In the genomic region with DNA sequence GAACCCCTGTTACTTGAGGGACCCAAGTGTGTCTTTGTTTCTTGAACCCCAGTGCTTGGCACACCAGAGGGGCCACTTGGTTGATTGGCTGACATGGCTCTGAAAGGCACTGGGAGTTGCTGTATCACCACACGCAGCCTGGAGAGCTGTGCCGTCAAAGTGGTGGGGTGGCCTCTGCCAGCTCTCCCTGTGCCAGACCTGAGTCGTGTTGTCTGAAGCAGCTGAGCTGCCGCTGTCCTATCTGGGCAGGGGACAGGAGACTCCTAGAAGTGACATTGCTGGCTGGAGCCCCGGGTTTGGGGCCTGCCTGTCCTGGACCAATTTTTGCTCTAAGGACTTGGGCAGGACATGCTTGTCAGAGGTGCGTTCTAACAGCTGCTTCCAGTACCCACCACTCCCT, we compare ENCODE assay signal across 2 cellular contexts.
TF ChIP-seq lines count a peak whose summit lies in the region.

No MANE protein-coding gene starts in this region.

TF ChIP-seq in SK-N-SH, 30 proteins besides CTCF, POLR2A, EP300 and RAD21:
- no peak for TF ChIP-seq SIN3A (IDR thresholded peaks at IDR 0.05; ENCODE audit: borderline replicate concordance, low read depth, low read length)
- TF ChIP-seq TCF12 (IDR thresholded peaks at IDR 0.05), result no peak
- TF ChIP-seq TEAD4 (IDR thresholded peaks at IDR 0.05; ENCODE audit: borderline replicate concordance, insufficient read depth), result no peak
- TF ChIP-seq RXRA (IDR thresholded peaks at IDR 0.05; ENCODE audit: borderline replicate concordance, low read depth), result no peak
- no peak for TF ChIP-seq JUND (IDR thresholded peaks at IDR 0.05)
- TF ChIP-seq MEF2A (IDR thresholded peaks at IDR 0.05; ENCODE audit: borderline replicate concordance, low read depth), result no peak
- TF ChIP-seq FOSL2 (IDR thresholded peaks at IDR 0.05; ENCODE audit: borderline replicate concordance, low read depth), result no peak
- TF ChIP-seq EZH2phosphoT487 (IDR thresholded peaks at IDR 0.05; ENCODE audit: borderline replicate concordance, low read depth), result no peak
- no peak for TF ChIP-seq ELF1 (IDR thresholded peaks at IDR 0.05)
- TF ChIP-seq, protein P1, sequence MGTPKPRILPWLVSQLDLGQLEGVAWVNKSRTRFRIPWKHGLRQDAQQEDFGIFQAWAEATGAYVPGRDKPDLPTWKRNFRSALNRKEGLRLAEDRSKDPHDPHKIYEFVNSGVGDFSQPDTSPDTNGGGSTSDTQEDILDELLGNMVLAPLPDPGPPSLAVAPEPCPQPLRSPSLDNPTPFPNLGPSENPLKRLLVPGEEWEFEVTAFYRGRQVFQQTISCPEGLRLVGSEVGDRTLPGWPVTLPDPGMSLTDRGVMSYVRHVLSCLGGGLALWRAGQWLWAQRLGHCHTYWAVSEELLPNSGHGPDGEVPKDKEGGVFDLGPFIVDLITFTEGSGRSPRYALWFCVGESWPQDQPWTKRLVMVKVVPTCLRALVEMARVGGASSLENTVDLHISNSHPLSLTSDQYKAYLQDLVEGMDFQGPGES (IDR thresholded peaks at IDR 0.05; ENCODE audit: low read depth, low read length), result no peak
- no peak for TF ChIP-seq NRF1 (IDR thresholded peaks at IDR 0.05; ENCODE audit: low read depth, low read length)
- TF ChIP-seq SMC3 (IDR thresholded peaks at IDR 0.05; ENCODE audit: low read depth, low read length), result no peak
- TF ChIP-seq, protein P2, sequence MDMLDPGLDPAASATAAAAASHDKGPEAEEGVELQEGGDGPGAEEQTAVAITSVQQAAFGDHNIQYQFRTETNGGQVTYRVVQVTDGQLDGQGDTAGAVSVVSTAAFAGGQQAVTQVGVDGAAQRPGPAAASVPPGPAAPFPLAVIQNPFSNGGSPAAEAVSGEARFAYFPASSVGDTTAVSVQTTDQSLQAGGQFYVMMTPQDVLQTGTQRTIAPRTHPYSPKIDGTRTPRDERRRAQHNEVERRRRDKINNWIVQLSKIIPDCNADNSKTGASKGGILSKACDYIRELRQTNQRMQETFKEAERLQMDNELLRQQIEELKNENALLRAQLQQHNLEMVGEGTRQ (IDR thresholded peaks at IDR 0.05; ENCODE audit: borderline replicate concordance, low read depth, low read length), result no peak
- TF ChIP-seq, protein P3, sequence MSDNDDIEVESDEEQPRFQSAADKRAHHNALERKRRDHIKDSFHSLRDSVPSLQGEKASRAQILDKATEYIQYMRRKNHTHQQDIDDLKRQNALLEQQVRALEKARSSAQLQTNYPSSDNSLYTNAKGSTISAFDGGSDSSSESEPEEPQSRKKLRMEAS (IDR thresholded peaks at IDR 0.05; ENCODE audit: low read depth), result no peak
- TF ChIP-seq POLR2AphosphoS5 (IDR thresholded peaks at IDR 0.05; ENCODE audit: low read depth, low read length), result no peak
TF ChIP-seq in SK-N-SH: peak in this region for 0.

TF ChIP-seq in HepG2, 621 proteins besides CTCF, POLR2A, EP300 and RAD21:
- TF ChIP-seq ZNF274 (CRISPR knock-in tag; IDR thresholded peaks at IDR 0.05) (no peak), POLR2G (IDR thresholded peaks at IDR 0.05; ENCODE audit: low read depth, low read length) (peak; percentile 46), ZNF780A (CRISPR knock-in tag; IDR thresholded peaks at IDR 0.05) (no peak)
TF ChIP-seq in HepG2: peak in this region for 1.
